8 cellular contexts compared by ENCODE assay signal in the genomic region with DNA sequence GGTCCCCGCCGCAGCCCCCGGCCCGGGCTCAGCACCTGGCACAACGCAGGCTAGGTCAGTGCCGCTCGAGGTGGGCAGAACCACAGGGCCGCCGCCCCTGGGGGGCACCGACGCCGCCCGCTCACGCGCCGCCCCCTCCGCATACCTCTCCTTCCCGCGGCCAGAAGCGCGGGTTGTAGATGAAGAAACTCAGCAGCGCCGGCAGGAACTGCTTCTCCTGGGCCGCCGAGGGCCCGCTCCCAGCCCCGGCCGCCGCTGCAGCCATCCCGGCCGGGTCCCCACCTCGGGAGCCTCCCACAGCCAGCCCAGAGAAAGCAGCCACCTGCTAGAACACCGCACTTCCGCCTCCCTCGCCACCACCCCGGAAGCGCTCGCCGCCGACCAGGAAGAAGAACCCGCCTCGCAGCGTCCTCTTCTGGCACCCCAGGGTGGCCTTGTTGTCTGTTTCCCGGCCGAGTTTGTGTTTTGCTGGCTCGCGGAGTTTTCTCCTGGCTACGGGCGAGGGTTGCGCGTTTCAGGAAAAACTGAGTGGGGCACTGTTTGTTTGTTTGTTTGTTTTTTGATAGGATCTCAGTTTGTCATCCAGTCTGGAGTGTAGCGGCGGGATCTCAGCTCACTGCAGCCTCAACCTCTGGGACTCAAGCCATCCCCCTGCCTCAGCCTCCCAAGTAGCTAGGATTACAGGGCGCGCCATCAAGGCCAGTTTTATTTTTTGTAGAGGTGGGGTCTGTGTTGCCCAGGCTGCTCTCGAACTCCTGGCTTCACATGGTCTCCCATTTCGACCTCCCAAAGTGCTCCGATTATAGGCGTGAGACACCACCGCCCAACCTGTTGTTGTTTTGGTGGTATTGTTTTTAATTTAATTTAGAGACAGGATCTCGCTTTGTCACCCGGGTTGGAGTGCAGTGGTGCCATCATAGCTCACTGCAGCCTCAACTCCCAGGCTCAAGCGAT. TPM values are rescaled to one million over a fixed set of nuclear protein-coding genes. Genes with fewer than 3 reads are reported as not detected.
DNase-seq lines count a peak whose midpoint lies in the region; ATAC-seq and TF ChIP-seq lines count a peak whose summit lies in the region.

No MANE protein-coding gene starts in this region.

- peak; percentile 62 for TF ChIP-seq CTCF in GM12873 (IDR thresholded peaks at IDR 0.05; ENCODE audit: insufficient read depth, low read depth, low read length, missing control alignments)
- peak; percentile 35 for TF ChIP-seq CTCF in left ventricle myocardium inferior (IDR thresholded peaks at IDR 0.05; ENCODE audit: borderline replicate concordance)
- TF ChIP-seq CTCF in prostate gland (IDR thresholded peaks at IDR 0.05), result peak in 1 of 4 experiments; percentile 8
- TF ChIP-seq CTCF in uterus (IDR thresholded peaks at IDR 0.05), result peak in 1 of 4 experiments; percentile 9

- peak; percentile 84 for DNase-seq in NCI-H1092 (lab: John Stamatoyannopoulos, UW)
- DNase-seq in SW480 (ENCODE audit: low spot score), result peak; percentile 95
- peak; percentile 71 for DNase-seq in amniotic epithelial cell (ENCODE audit: low read depth)
- DNase-seq in left ventricle myocardium inferior, result peak; percentile 81
- DNase-seq in prostate gland (ENCODE audit: low spot score), result peak; percentile 68
- DNase-seq in uterus, result peak; percentile 50 to 68

- ATAC-seq in HG02588 (IDR thresholded peaks at IDR 0.05; ENCODE audit: unreplicated experiment), result peak; percentile 99

- peak overlapping the region; percentile 88 for H3K4me3 ChIP-seq in left ventricle myocardium inferior
- H3K4me3 ChIP-seq in prostate gland, result peak overlapping the region; percentile 75 to 94
- peak overlapping the region; percentile 81 to 87 for H3K4me3 ChIP-seq in uterus

- H3K36me3 ChIP-seq in left ventricle myocardium inferior, result peaks cover 9% of the 10 kb centered on the region
- no peaks in the 10 kb centered on the region for H3K36me3 ChIP-seq in prostate gland
- no peaks in the 10 kb centered on the region for H3K36me3 ChIP-seq in uterus

- no peak for TF ChIP-seq POLR2A in prostate gland (IDR thresholded peaks at IDR 0.05)
- TF ChIP-seq POLR2A in uterus (IDR thresholded peaks at IDR 0.05), result no peak

- peak overlapping the region; percentile 69 for H3K27ac ChIP-seq in left ventricle myocardium inferior (replicated peaks)
- peak overlapping the region; percentile 65 to 71 for H3K27ac ChIP-seq in prostate gland
- peak overlapping the region; percentile 46 to 51 for H3K27ac ChIP-seq in uterus

- 14% methylated on average over 58 of the region's 63 CpGs for WGBS in prostate gland

- no peaks in the 10 kb centered on the region for H3K27me3 ChIP-seq in left ventricle myocardium inferior (ENCODE audit: low read depth)
- no peaks in the 10 kb centered on the region for H3K27me3 ChIP-seq in prostate gland (replicated peaks; ENCODE audit: insufficient read depth)
- no peaks in the 10 kb centered on the region for H3K27me3 ChIP-seq in uterus

- H3K4me1 ChIP-seq in left ventricle myocardium inferior (peaks cover 19% of the 10 kb centered on the region), prostate gland (replicated peaks) (no peaks in the 10 kb centered on the region), uterus (no peaks in the 10 kb centered on the region)

- H3K9me3 ChIP-seq in left ventricle myocardium inferior (replicated peaks) (no peaks in the 10 kb centered on the region), prostate gland (no peaks in the 10 kb centered on the region), uterus (no peaks in the 10 kb centered on the region)

- intact Hi-C loops in left ventricle myocardium inferior (cut with micrococcal nuclease) (no loop called here), prostate gland (cut with DNase I) (no loop called here), uterus (cut with DNase I; ENCODE audit: low total_unique reads) (no loop called here)

RNA-seq across cellular contexts. Expression of gene OCM2, which starts 17.7 kb away (rescaled TPM):
- total RNA-seq in left ventricle myocardium inferior, result not detected
- not detected for total RNA-seq in prostate gland
- total RNA-seq in uterus, result not detected

Comparison
In these comparisons a context has a peak if more than half of its experiments do, and no peak if none do; other contexts are left out.
1. Peak in every context shown above with its lines: DNase-seq, ATAC-seq, H3K4me3 ChIP-seq and H3K27ac ChIP-seq.